ENCODE assay signal across 8 cellular contexts in the genomic region with DNA sequence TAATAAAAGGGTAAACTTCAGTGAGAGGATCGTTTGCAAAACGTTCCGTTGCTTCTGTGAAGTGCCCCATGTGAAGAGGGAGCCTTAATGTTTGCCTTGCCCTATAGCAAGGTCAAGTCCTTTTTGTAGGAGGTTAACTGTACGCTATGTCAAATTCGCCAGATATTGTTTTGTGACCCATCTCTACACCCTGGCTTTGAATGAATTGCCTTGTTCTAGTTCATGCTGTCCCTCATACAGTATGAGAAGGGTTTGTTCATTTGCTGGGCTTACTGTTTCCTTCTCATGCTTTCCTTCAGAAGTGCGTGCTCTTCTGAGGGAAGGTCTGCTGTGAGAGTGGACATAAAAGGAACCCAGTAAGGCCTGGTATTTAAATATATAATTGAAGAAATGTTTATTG. TPM values are rescaled to one million over a fixed set of nuclear protein-coding genes. Genes with fewer than 3 reads are reported as not detected.
DNase-seq lines count a peak whose midpoint lies in the region; ATAC-seq lines count a peak whose summit lies in the region.

No MANE protein-coding gene starts in this region.

- H3K9ac ChIP-seq in iPS-20b (ENCODE audit: low read depth, low read length) = peak overlapping the region; percentile 60; the same call in 1 of the 2 replicates

- intact Hi-C loops in activated CD4-positive, alpha-beta T cell treated with anti-CD3 and anti-CD28 coated beads for 36 hours (cut with DNase I, micrococcal nuclease) = loop anchor here (2.0 to 10.0 kb wide), 5 partner anchors 151 to 971 kb away; partner anchors contain the start of genes CCDC47 (in 1 of the 2), CYB561 (in 1 of the 2), DDX42 (in 1 of the 2) and ERN1 (in 1 of the 2)

- no peak overlapping the region for H3K27ac Mint-ChIP-seq in activated CD4-positive, alpha-beta T cell treated with anti-CD3 and anti-CD28 coated beads for 36 hours
- no peak overlapping the region for H3K27ac Mint-ChIP-seq in activated CD8-positive, alpha-beta T cell treated with anti-CD3 and anti-CD28 coated beads, Interleukin-2, amount 10 ng/mL, durations not matched to agents 7 days and 5 days
- H3K27ac Mint-ChIP-seq in stimulated activated naive CD8-positive, alpha-beta T cell treated with anti-CD3 and anti-CD28 coated beads, Interleukin-15, amount 100 ng/mL, for 72 hours = no peak overlapping the region

- H3K4me3 Mint-ChIP-seq in activated CD4-positive, alpha-beta T cell treated with anti-CD3 and anti-CD28 coated beads for 36 hours = peak overlapping the region; percentile 88
- peak overlapping the region; percentile 96 for H3K4me3 Mint-ChIP-seq in activated CD8-positive, alpha-beta T cell treated with anti-CD3 and anti-CD28 coated beads, Interleukin-2, amount 10 ng/mL, durations not matched to agents 7 days and 5 days
- H3K4me3 Mint-ChIP-seq in stimulated activated naive CD8-positive, alpha-beta T cell treated with anti-CD3 and anti-CD28 coated beads, Interleukin-15, amount 100 ng/mL, for 72 hours = peak overlapping the region; percentile 97 to 100

- peaks cover 5% of the 10 kb centered on the region for H3K4me1 ChIP-seq in iPS-20b (ENCODE audit: insufficient read depth, low read length)

- H3K9me3 ChIP-seq in iPS-20b (ENCODE audit: insufficient read depth, low read depth, low read length) = no peaks in the 10 kb centered on the region

- H3K27me3 Mint-ChIP-seq in activated CD4-positive, alpha-beta T cell treated with anti-CD3 and anti-CD28 coated beads for 36 hours = no peaks in the 10 kb centered on the region
- peaks cover 2% of the 10 kb centered on the region for H3K27me3 Mint-ChIP-seq in activated CD8-positive, alpha-beta T cell treated with anti-CD3 and anti-CD28 coated beads, Interleukin-2, amount 10 ng/mL, durations not matched to agents 7 days and 5 days (ENCODE audit: low read depth)
- no peaks in the 10 kb centered on the region for H3K27me3 Mint-ChIP-seq in stimulated activated naive CD8-positive, alpha-beta T cell treated with anti-CD3 and anti-CD28 coated beads, Interleukin-15, amount 100 ng/mL, for 72 hours

- no peaks in the 10 kb centered on the region for H3K36me3 ChIP-seq in iPS-20b (ENCODE audit: insufficient read depth, low read depth, low read length)

- POLR2A ChIA-PET in activated CD4-positive, alpha-beta T cell treated with anti-CD3 and anti-CD28 coated beads for 36 hours (lab: Charles Lee) = interaction anchor here (0.9 to 2.3 kb wide), 2 partner anchors 12 to 74 kb away, joined by 3 to 15 read pairs; partner anchors contain the start of gene DCAF7
- POLR2A ChIA-PET in activated CD8-positive, alpha-beta T cell treated with anti-CD3 and anti-CD28 coated beads, Interleukin-2, amount 10 ng/mL, durations not matched to agents 7 days and 5 days (lab: Charles Lee) = interaction anchor here (0.6 to 3.0 kb wide), 5 partner anchors 12 to 626 kb away, joined by 3 to 23 read pairs (median 5); no protein-coding TSS in a partner anchor

- DNase-seq in activated CD4-positive, alpha-beta T cell treated with anti-CD3 and anti-CD28 coated beads for 36 hours = no peak
- DNase-seq in activated CD4-positive, alpha-beta T cell treated with anti-CD3 and anti-CD28 coated beads, Interleukin-2, amount 50 U/mL, for 4 hours = no peak
- DNase-seq in activated CD8-positive, alpha-beta T cell treated with anti-CD3 and anti-CD28 coated beads, Interleukin-2, amount 10 ng/mL, durations not matched to agents 7 days and 5 days = no peak
- no peak for DNase-seq in stimulated activated naive CD8-positive, alpha-beta T cell treated with anti-CD3 and anti-CD28 coated beads, Interleukin-15, amount 100 ng/mL, for 72 hours
- no peak for DNase-seq in DMS 273 (lab: John Stamatoyannopoulos, UW; ENCODE audit: unreplicated experiment)
- no peak for DNase-seq in NCI-H524 (lab: John Stamatoyannopoulos, UW)

- no peaks in the 10 kb centered on the region for H3K36me3 Mint-ChIP-seq in activated CD4-positive, alpha-beta T cell treated with anti-CD3 and anti-CD28 coated beads for 36 hours (ENCODE audit: low read depth)
- no peaks in the 10 kb centered on the region for H3K36me3 Mint-ChIP-seq in activated CD8-positive, alpha-beta T cell treated with anti-CD3 and anti-CD28 coated beads, Interleukin-2, amount 10 ng/mL, durations not matched to agents 7 days and 5 days (ENCODE audit: low read depth)

- CTCF ChIA-PET in activated CD4-positive, alpha-beta T cell treated with anti-CD3 and anti-CD28 coated beads for 36 hours (lab: Charles Lee) = interaction anchor here (1.8 to 2.8 kb wide), 3 partner anchors 11 to 217 kb away, joined by 4 to 36 read pairs (median 10); no protein-coding TSS in a partner anchor
- CTCF ChIA-PET in activated CD8-positive, alpha-beta T cell treated with anti-CD3 and anti-CD28 coated beads, Interleukin-2, amount 10 ng/mL, durations not matched to agents 7 days and 5 days (lab: Charles Lee) = interaction anchor here (0.8 to 4.8 kb wide), 6 partner anchors 11 to 217 kb away, joined by 3 to 48 read pairs (median 9); no protein-coding TSS in a partner anchor

- H3K4me3 ChIP-seq in iPS-20b (ENCODE audit: low read length) = peak overlapping the region; percentile 72

- no peak for ATAC-seq in activated CD4-positive, alpha-beta T cell treated with anti-CD3 and anti-CD28 coated beads for 36 hours
- ATAC-seq in activated CD8-positive, alpha-beta T cell treated with anti-CD3 and anti-CD28 coated beads, Interleukin-2, amount 10 ng/mL, durations not matched to agents 7 days and 5 days = no peak
- no peak for ATAC-seq in stimulated activated naive CD8-positive, alpha-beta T cell treated with anti-CD3 and anti-CD28 coated beads, Interleukin-15, amount 100 ng/mL, for 72 hours
- no peak for ATAC-seq in GM19395 (IDR thresholded peaks at IDR 0.05; ENCODE audit: unreplicated experiment)

- H3K9me3 Mint-ChIP-seq in activated CD4-positive, alpha-beta T cell treated with anti-CD3 and anti-CD28 coated beads for 36 hours (ENCODE audit: low read depth) = no peaks in the 10 kb centered on the region
- no peaks in the 10 kb centered on the region for H3K9me3 Mint-ChIP-seq in activated CD8-positive, alpha-beta T cell treated with anti-CD3 and anti-CD28 coated beads, Interleukin-2, amount 10 ng/mL, durations not matched to agents 7 days and 5 days (ENCODE audit: insufficient read depth)
- no peaks in the 10 kb centered on the region for H3K9me3 Mint-ChIP-seq in stimulated activated naive CD8-positive, alpha-beta T cell treated with anti-CD3 and anti-CD28 coated beads, Interleukin-15, amount 100 ng/mL, for 72 hours

- no peak overlapping the region for H3K27ac ChIP-seq in iPS-20b (ENCODE audit: low read length)

- no peaks in the 10 kb centered on the region for H3K27me3 ChIP-seq in iPS-20b (ENCODE audit: insufficient read depth, low read length)

- H3K4me1 Mint-ChIP-seq in activated CD4-positive, alpha-beta T cell treated with anti-CD3 and anti-CD28 coated beads for 36 hours = peaks cover 40% of the 10 kb centered on the region
- peaks cover 32% of the 10 kb centered on the region for H3K4me1 Mint-ChIP-seq in activated CD8-positive, alpha-beta T cell treated with anti-CD3 and anti-CD28 coated beads, Interleukin-2, amount 10 ng/mL, durations not matched to agents 7 days and 5 days (ENCODE audit: low read depth)
- H3K4me1 Mint-ChIP-seq in stimulated activated naive CD8-positive, alpha-beta T cell treated with anti-CD3 and anti-CD28 coated beads, Interleukin-15, amount 100 ng/mL, for 72 hours = peaks cover 49% of the 10 kb centered on the region

RNA-seq across cellular contexts. Expression of gene MAP3K3, which starts 1.6 kb away (rescaled TPM):
- total RNA-seq in activated CD4-positive, alpha-beta T cell treated with anti-CD3 and anti-CD28 coated beads for 36 hours = 10 to 100 TPM; 22.4 to 22.9 TPM
- total RNA-seq in activated CD8-positive, alpha-beta T cell treated with anti-CD3 and anti-CD28 coated beads, Interleukin-2, amount 10 ng/mL, durations not matched to agents 7 days and 5 days = 10 to 100 TPM; 31.4 to 32.8 TPM

RNA-seq across cellular contexts. Expression of gene TACO1, which starts 23.1 kb away (rescaled TPM):
- total RNA-seq in activated CD4-positive, alpha-beta T cell treated with anti-CD3 and anti-CD28 coated beads for 36 hours = 10 to 100 TPM; 25.7 to 29.2 TPM
- 10 to 100 TPM; 22.9 to 24.5 TPM for total RNA-seq in activated CD8-positive, alpha-beta T cell treated with anti-CD3 and anti-CD28 coated beads, Interleukin-2, amount 10 ng/mL, durations not matched to agents 7 days and 5 days
